Comparison of ENCODE assay signal across 20 cellular contexts in genomic region chr16:67676939-67677338, GRCh38. TPM values are rescaled to one million over a fixed set of nuclear protein-coding genes. Genes with fewer than 3 reads are reported as not detected.
DNase-seq lines count a peak whose midpoint lies in the region; ATAC-seq, FAIRE-seq and TF ChIP-seq lines count a peak whose summit lies in the region.
"Had no signal": no experiment of that assay in that cellular context is flagged by ENCODE, and none has a peak within 500 bp of the region (broad histone marks: within the 10 kb centered on the region; RNA-seq: fewer than 3 reads in every experiment).

No MANE protein-coding gene starts in this region.

- H3K4me1 ChIP-seq in liver (ENCODE audit: control insufficient read depth in 4 of 4, insufficient read depth in 4 of 4, low read length in 3 of 4): peaks cover 17 to 55% (median 47%) of the 10 kb centered on the region in 4 donors
- H3K4me1 ChIP-seq in HepG2 (ENCODE audit: insufficient read depth, low read length): 0 out of 2 replicates have a peak, but pooled peaks cover 5% of the 10 kb centered on the region
- H3K4me1 ChIP-seq in trophoblast cell (ENCODE audit: control insufficient read depth in 1 of 2, insufficient read depth in 2 of 2, low read length in 2 of 2): peaks cover 11 to 14% of the 10 kb centered on the region in 2 experiments
- H3K4me1 ChIP-seq in vagina: peaks cover 61% of the 10 kb centered on the region
- H3K4me1 ChIP-seq in CD4-positive, alpha-beta memory T cell (ENCODE audit: insufficient read depth, low read length): no peaks in the 10 kb centered on the region

- H3K36me3 Mint-ChIP-seq in CD4-positive, alpha-beta memory T cell: peaks cover 0 to 11% of the 10 kb centered on the region in 2 donors

- H2AFZ ChIP-seq in HepG2 (ENCODE audit: low read length) (no peak overlapping the region), trophoblast cell (ENCODE audit: insufficient read depth, low read length, poor library complexity) (no peak overlapping the region)

- no peaks in the 10 kb centered on the region for H3K9me3 ChIP-seq in liver (ENCODE audit: control insufficient read depth in 4 of 4, low read length in 3 of 4)
- no peaks in the 10 kb centered on the region for H3K9me3 ChIP-seq in HepG2 (ENCODE audit: low read length)
- H3K9me3 ChIP-seq in trophoblast cell (ENCODE audit: insufficient read depth, low read depth, low read length): no peaks in the 10 kb centered on the region
- H3K9me3 ChIP-seq in vagina: no peaks in the 10 kb centered on the region
- H3K9me3 ChIP-seq in CD4-positive, alpha-beta memory T cell (ENCODE audit: control insufficient read depth in 1 of 2, low read length in 2 of 2): no peaks in the 10 kb centered on the region
- H3K9me3 ChIP-seq: MG63 had no signal

- H3K4ac ChIP-seq in trophoblast cell (ENCODE audit: low read depth, low read length): no peak overlapping the region

- H4K8ac ChIP-seq in trophoblast cell (ENCODE audit: low read depth, low read length): no peak overlapping the region

- POLR2A ChIA-PET in HepG2 (lab: Yijun Ruan, JAX): no interaction called here
- POLR2A ChIA-PET in CD4-positive, alpha-beta memory T cell (lab: Charles Lee; ENCODE audit: partially characterized antibody): interaction anchor here (0.6 to 1.0 kb wide), 2 partner anchors 196 to 313 kb away, joined by 3 read pairs; partner anchors contain the start of gene ATP6V0D1

- H2AK5ac ChIP-seq in trophoblast cell (ENCODE audit: low read length): no peak overlapping the region

- no peak overlapping the region for H3K14ac ChIP-seq in trophoblast cell (ENCODE audit: low read length)

- peak overlapping the region in 2 of 7 donors; percentile 25 to 86 for H3K27ac Mint-ChIP-seq in CD4-positive, alpha-beta memory T cell

- CTCF ChIA-PET in HepG2 (lab: Yijun Ruan, JAX; ENCODE audit: low intra/inter-chr PET ratio, low total read pairs): no interaction called here
- CTCF ChIA-PET in CD4-positive, alpha-beta memory T cell (lab: Charles Lee; ENCODE audit: partially characterized antibody): interaction anchor here (1.0 to 2.2 kb wide), 3 partner anchors 129 to 155 kb away, joined by 4 to 6 read pairs (median 4); no protein-coding TSS in a partner anchor

- H3K4me3 ChIP-seq in liver (ENCODE audit: low read depth in 1 of 3, low read length in 3 of 3) (no peak overlapping the region), HepG2 (replicated peaks in 1 of 3; ENCODE audit: insufficient read depth in 1 of 3, low read depth in 2 of 3, low read length in 3 of 3) (no peak overlapping the region), trophoblast cell (ENCODE audit: low read depth, low read length) (no peak overlapping the region), vagina (no peak overlapping the region)
- H3K4me3 ChIP-seq in CD4-positive, alpha-beta memory T cell (ENCODE audit: low read length in 2 of 2): no peak overlapping the region
- H3K4me3 ChIP-seq: MG63 had no signal

- H4K12ac ChIP-seq in trophoblast cell (ENCODE audit: low read depth, low read length): no peak overlapping the region

- FAIRE-seq in HepG2 (lab: Jason Lieb, UNC): no peak
- FAIRE-seq: A204.1 had no signal

- no peak overlapping the region for H3K18ac ChIP-seq in trophoblast cell (ENCODE audit: low read length)

- H3K36me3 ChIP-seq in liver (ENCODE audit: control insufficient read depth in 4 of 4, insufficient read depth in 3 of 4, low read depth in 1 of 4, low read length in 3 of 4) (peaks cover 0 to 2% (median under 1%) of the 10 kb centered on the region in 4 donors), HepG2 (replicated peaks in 1 of 2; ENCODE audit: control insufficient read depth in 1 of 2, insufficient read depth in 2 of 2, low read length in 2 of 2) (peaks cover 3 to 8% of the 10 kb centered on the region in 2 experiments; a peak in 4 of 5 replicates), trophoblast cell (ENCODE audit: control insufficient read depth in 1 of 2, insufficient read depth in 2 of 2, low read length in 2 of 2) (peaks cover 16 to 24% of the 10 kb centered on the region in 2 experiments), vagina (peaks cover 0 to 11% of the 10 kb centered on the region in 2 donors)
- H3K36me3 ChIP-seq in CD4-positive, alpha-beta memory T cell (ENCODE audit: insufficient read depth, low read length): peaks cover 3% of the 10 kb centered on the region
- H3K36me3 ChIP-seq: MG63 had no signal

- no peaks in the 10 kb centered on the region for H3K9me3 Mint-ChIP-seq in CD4-positive, alpha-beta memory T cell

- TF ChIP-seq RAD21 in liver (IDR thresholded peaks at IDR 0.05) (no peak), HepG2 (CRISPR knock-in tag; IDR thresholded peaks at IDR 0.05) (no peak)

- TF ChIP-seq EP300 in HepG2 (IDR thresholded peaks at IDR 0.05; ENCODE audit: low read depth in 2 of 2, low read length in 2 of 2) (no peak), HepG2 (CRISPR knock-in tag; IDR thresholded peaks at IDR 0.05; ENCODE audit: borderline replicate concordance) (no peak)

- H3K4me3 Mint-ChIP-seq in CD4-positive, alpha-beta memory T cell: no peak overlapping the region

- no peak for ATAC-seq in HepG2

- H3K27ac ChIP-seq in liver (ENCODE audit: low read depth in 1 of 2, low read length in 2 of 2): peak overlapping the region; percentile 52 to 73
- H3K27ac ChIP-seq in HepG2 (ENCODE audit: extremely low read length, insufficient read depth, low read length): no peak overlapping the region
- H3K27ac ChIP-seq in epithelial cell of prostate: peak overlapping the region; percentile 61
- H3K27ac ChIP-seq in trophoblast cell (ENCODE audit: low read depth, low read length): peak overlapping the region; percentile 32
- H3K27ac ChIP-seq in vagina: peak overlapping the region; percentile 21
- H3K27ac ChIP-seq in CD4-positive, alpha-beta memory T cell (ENCODE audit: low read depth, low read length): no peak overlapping the region

- no peaks in the 10 kb centered on the region for H3K27me3 ChIP-seq in liver (ENCODE audit: control insufficient read depth in 4 of 4, insufficient read depth in 4 of 4, low read length in 3 of 4)
- H3K27me3 ChIP-seq in HepG2 (ENCODE audit: control insufficient read depth in 1 of 2, insufficient read depth in 2 of 2, low read length in 2 of 2): no peaks in the 10 kb centered on the region
- H3K27me3 ChIP-seq in trophoblast cell (ENCODE audit: insufficient read depth, low read length): no peaks in the 10 kb centered on the region
- H3K27me3 ChIP-seq in vagina: no peaks in the 10 kb centered on the region
- H3K27me3 ChIP-seq in CD4-positive, alpha-beta memory T cell (ENCODE audit: insufficient read depth, low read length): no peaks in the 10 kb centered on the region
- H3K27me3 ChIP-seq: MG63 had no signal

- intact Hi-C loops in HepG2 (cut with micrococcal nuclease; ENCODE audit: unreplicated experiment) (no loop called here), vagina (cut with DNase I) (no loop called here), posterior vena cava (cut with DNase I) (no loop called here)
- intact Hi-C loops in CD4-positive, alpha-beta memory T cell (cut with micrococcal nuclease): no loop called here

- DNase-seq in HepG2 (ENCODE audit: low spot score): no peak
- no peak for DNase-seq in epithelial cell of prostate (ENCODE audit: low read depth, low spot score)
- DNase-seq in trophoblast cell: no peak
- no peak for DNase-seq in vagina (ENCODE audit: extremely low spot score in 2 of 2)
- no peak for DNase-seq in CD4-positive, alpha-beta memory T cell
- DNase-seq in posterior vena cava (ENCODE audit: low spot score): no peak
- no peak for DNase-seq in effector CD4-positive, alpha-beta T cell
- DNase-seq: C1 segment of cervical spinal cord; COR-L47; DMS53; IMR-90; Karpas-422; MG63; NCI-H1092 treated with DMSO at 0.1 percent for 48 hours; NCI-H187; NCI-H226; NK-92 treated with Interleukin-12 subunit alpha and Interleukin-12 subunit beta, amount 100 ng/mL, for 24 hours; RPMI8226 had no signal

- no peak for TF ChIP-seq POLR2A in HepG2 (IDR thresholded peaks at IDR 0.05; ENCODE audit: insufficient read depth in 1 of 2, low read depth in 2 of 2, low read length in 2 of 2)
- TF ChIP-seq POLR2A in vagina (IDR thresholded peaks at IDR 0.05): no peak

- H2BK120ac ChIP-seq in trophoblast cell (ENCODE audit: insufficient read depth, low read length, poor library complexity): peak overlapping the region; percentile 74

- 64% methylated on average over 8 of the region's 8 CpGs for WGBS in liver
- 84% methylated on average over 8 of the region's 8 CpGs for WGBS in HepG2 (ENCODE audit: low lambda C conversion rate)
- WGBS in trophoblast cell (ENCODE audit: extremely low coverage, insufficient coverage, insufficient read length): no CpG with 5 or more reads among the region's 8 CpGs

- no peak overlapping the region for H3K23ac ChIP-seq in trophoblast cell (ENCODE audit: low read length)

- H4K91ac ChIP-seq in trophoblast cell (ENCODE audit: low read depth, low read length): peak overlapping the region; percentile 70

- BruUV-seq in HepG2 (replicated peaks; lab: Mats Ljungman, UMichigan): no TSS peak

- H2BK12ac ChIP-seq in trophoblast cell (ENCODE audit: low read length): no peak overlapping the region

- in situ Hi-C loops in HepG2 (cut with HindIII; ENCODE audit: extremely low pct_ligation_motif_present, low pct_unique_long_range_greater_than_20kb): no loop called here

- H3K79me2 ChIP-seq in HepG2 (ENCODE audit: insufficient read depth, low read length) (no peaks in the 10 kb centered on the region), trophoblast cell (ENCODE audit: control insufficient read depth, insufficient read depth, low read length, poor library complexity) (no peaks in the 10 kb centered on the region)

- peaks cover 3 to 12% (median 8%) of the 10 kb centered on the region in 4 donors for H3K4me1 Mint-ChIP-seq in CD4-positive, alpha-beta memory T cell

- TF ChIP-seq CTCF in liver (IDR thresholded peaks at IDR 0.05; ENCODE audit: low read depth, low read length, missing input control): no peak
- TF ChIP-seq CTCF in HepG2 (CRISPR knock-in tag; IDR thresholded peaks at IDR 0.05): no peak
- TF ChIP-seq CTCF in vagina (IDR thresholded peaks at IDR 0.05): no peak

- H2BK5ac ChIP-seq in trophoblast cell (ENCODE audit: low read depth, low read length, poor library complexity): no peak overlapping the region

- H3K9ac ChIP-seq in liver (ENCODE audit: low read depth in 1 of 2, low read length in 2 of 2) (no peak overlapping the region), HepG2 (ENCODE audit: insufficient read depth, low read depth, low read length) (no peak overlapping the region), trophoblast cell (ENCODE audit: low read length) (no peak overlapping the region)

- peaks cover 4% of the 10 kb centered on the region for H3K79me1 ChIP-seq in trophoblast cell (ENCODE audit: low read length)

- H3K4me2 ChIP-seq in HepG2 (ENCODE audit: low read depth, low read length) (no peak overlapping the region), trophoblast cell (ENCODE audit: low read length) (no peak overlapping the region)

- H3K27me3 Mint-ChIP-seq in CD4-positive, alpha-beta memory T cell: no peaks in the 10 kb centered on the region

- no peaks in the 10 kb centered on the region for H4K20me1 ChIP-seq in HepG2 (ENCODE audit: insufficient read depth, low read length)

RNA-seq across cellular contexts. Expression of gene C16orf86, which starts 10.3 kb away (rescaled TPM):
- 1 to 10 TPM; 1.2 to 1.9 TPM for total RNA-seq in liver
- polyA plus RNA-seq in liver: 1 to 10 TPM; 2.3 to 2.6 TPM
- 1.7 and 3.1 TPM in 2 replicates for total RNA-seq in HepG2 (2016; rRNA removed; fragmentation: Illumina TruSeq; extraction: Trizol)
- total RNA-seq in HepG2 (2016; cell fraction: cytosol; rRNA removed; fragmentation: Illumina TruSeq; extraction: Trizol; ENCODE audit: low read depth): 1.9 and 2.8 TPM in 2 replicates
- total RNA-seq in HepG2 (2016; cell fraction: insoluble cytoplasmic fraction; rRNA removed; fragmentation: Illumina TruSeq; extraction: Trizol): 2.1 and 4.2 TPM in 2 replicates
- total RNA-seq in HepG2 (2016; cell fraction: membrane; rRNA removed; fragmentation: Illumina TruSeq; extraction: Trizol): 2.2 and 3.5 TPM in 2 replicates
- 1.9 and 4.3 TPM in 2 replicates for total RNA-seq in HepG2 (2016; cell fraction: nucleus; rRNA removed; fragmentation: Illumina TruSeq; extraction: Trizol)
- 1.5 and 2.0 TPM in 2 replicates for polyA plus RNA-seq in HepG2 (2011; rRNA removed)
- 1.8 and 2.8 TPM in 2 replicates for polyA plus RNA-seq in HepG2 (2011; cell fraction: cytosol; rRNA removed)
- polyA plus RNA-seq in HepG2 (2011; cell fraction: nucleus; rRNA removed): 7.9 and 8.0 TPM in 2 replicates
- 1.3 and 1.7 TPM in 2 replicates for polyA plus RNA-seq in HepG2 (2012)
- polyA plus RNA-seq in HepG2 (2016; cell fraction: cytosol; fragmentation: Illumina TruSeq; extraction: Trizol; ENCODE audit: low read depth): 1.6 and 2.1 TPM in 2 replicates
- polyA plus RNA-seq in HepG2 (2016; cell fraction: insoluble cytoplasmic fraction; fragmentation: Illumina TruSeq; extraction: Trizol; ENCODE audit: low read depth): 2.2 and 3.1 TPM in 2 replicates
- polyA plus RNA-seq in HepG2 (2016; cell fraction: membrane; fragmentation: Illumina TruSeq; extraction: Trizol; ENCODE audit: low read depth): 2.3 and 2.5 TPM in 2 replicates
- polyA plus RNA-seq in HepG2 (2016; cell fraction: nucleus; fragmentation: Illumina TruSeq; extraction: Trizol; ENCODE audit: insufficient read depth, low read depth): 5.2 and 6.4 TPM in 2 replicates
- 0.12 and 1.3 TPM in 2 replicates for polyA minus RNA-seq in HepG2 (2011; rRNA and poly(A)+ RNA removed; ENCODE audit: low replicate concordance)
- 0.53 and 0.79 TPM in 2 replicates for polyA minus RNA-seq in HepG2 (2011; cell fraction: cytosol; rRNA and poly(A)+ RNA removed)
- 0.62 and 0.64 TPM in 2 replicates for polyA minus RNA-seq in HepG2 (2011; cell fraction: nucleus; rRNA and poly(A)+ RNA removed)
- 0.54 and 0.86 TPM in 2 replicates for polyA plus RNA-seq in trophoblast cell (2013)
- 10.3 TPM for total RNA-seq in vagina
- total RNA-seq in CD4-positive, alpha-beta memory T cell: 1 to 10 TPM; 2.9 to 3.6 TPM
- 1 to 10 TPM; 4.1 TPM for polyA plus RNA-seq in CD4-positive, alpha-beta memory T cell
- total RNA-seq in posterior vena cava: 1 to 10 TPM; 2.7 to 4.8 TPM

RNA-seq across cellular contexts. Expression of gene ENKD1, which starts 10.4 kb away (rescaled TPM):
- total RNA-seq in liver: 1 to 10 TPM; 3.0 to 7.8 TPM
- polyA plus RNA-seq in liver: 1 to 10 TPM; 2.6 to 6.5 TPM
- 20.8 and 21.4 TPM in 2 replicates for total RNA-seq in HepG2 (2016; rRNA removed; fragmentation: Illumina TruSeq; extraction: Trizol)
- 10.8 and 12.4 TPM in 2 replicates for total RNA-seq in HepG2 (2016; cell fraction: cytosol; rRNA removed; fragmentation: Illumina TruSeq; extraction: Trizol; ENCODE audit: low read depth)
- total RNA-seq in HepG2 (2016; cell fraction: insoluble cytoplasmic fraction; rRNA removed; fragmentation: Illumina TruSeq; extraction: Trizol): 17.9 and 24.2 TPM in 2 replicates
- total RNA-seq in HepG2 (2016; cell fraction: membrane; rRNA removed; fragmentation: Illumina TruSeq; extraction: Trizol): 17.6 and 19.5 TPM in 2 replicates
- total RNA-seq in HepG2 (2016; cell fraction: nucleus; rRNA removed; fragmentation: Illumina TruSeq; extraction: Trizol): 13.8 and 15.4 TPM in 2 replicates
- polyA plus RNA-seq in HepG2 (2011; rRNA removed): 10.8 and 12.2 TPM in 2 replicates
- 6.0 and 11.2 TPM in 2 replicates for polyA plus RNA-seq in HepG2 (2011; cell fraction: cytosol; rRNA removed)
- 29.2 and 37.2 TPM in 2 replicates for polyA plus RNA-seq in HepG2 (2011; cell fraction: nucleus; rRNA removed)
- polyA plus RNA-seq in HepG2 (2012): 9.4 and 12.3 TPM in 2 replicates
- polyA plus RNA-seq in HepG2 (2016; cell fraction: cytosol; fragmentation: Illumina TruSeq; extraction: Trizol; ENCODE audit: low read depth): 11.8 and 13.2 TPM in 2 replicates
- 18.0 and 18.5 TPM in 2 replicates for polyA plus RNA-seq in HepG2 (2016; cell fraction: insoluble cytoplasmic fraction; fragmentation: Illumina TruSeq; extraction: Trizol; ENCODE audit: low read depth)
- 9.5 and 15.3 TPM in 2 replicates for polyA plus RNA-seq in HepG2 (2016; cell fraction: membrane; fragmentation: Illumina TruSeq; extraction: Trizol; ENCODE audit: low read depth)
- 33.6 and 35.0 TPM in 2 replicates for polyA plus RNA-seq in HepG2 (2016; cell fraction: nucleus; fragmentation: Illumina TruSeq; extraction: Trizol; ENCODE audit: insufficient read depth, low read depth)
- 6.6 and 7.1 TPM in 2 replicates for polyA minus RNA-seq in HepG2 (2011; rRNA and poly(A)+ RNA removed; ENCODE audit: low replicate concordance)
- polyA minus RNA-seq in HepG2 (2011; cell fraction: cytosol; rRNA and poly(A)+ RNA removed): 4.5 and 7.8 TPM in 2 replicates
- 3.6 and 3.9 TPM in 2 replicates for polyA minus RNA-seq in HepG2 (2011; cell fraction: nucleus; rRNA and poly(A)+ RNA removed)
- 4.3 and 4.7 TPM in 2 replicates for polyA plus RNA-seq in trophoblast cell (2013)
- 14.7 TPM for total RNA-seq in vagina
- total RNA-seq in CD4-positive, alpha-beta memory T cell: 1 to 10 TPM; 6.7 to 7.7 TPM
- polyA plus RNA-seq in CD4-positive, alpha-beta memory T cell: 1 to 10 TPM; 1.1 to 2.4 TPM
- 10 to 100 TPM; 12.2 to 12.6 TPM for total RNA-seq in posterior vena cava

RNA-seq across cellular contexts. Expression of gene PARD6A, which starts 16.2 kb away (rescaled TPM):
- total RNA-seq in liver (1 to 10 TPM in 1 of 2 donors, under 1 TPM in 1; 0.42 to 1.4 TPM), HepG2 (2016; rRNA removed; fragmentation: Illumina TruSeq; extraction: Trizol) (3.0 and 4.3 TPM in 2 replicates), vagina (1.2 TPM), posterior vena cava (1 to 10 TPM; 2.9 to 4.6 TPM)
- polyA plus RNA-seq in liver (1 to 10 TPM; 2.2 to 2.4 TPM), HepG2 (2011; rRNA removed) (3.5 and 3.6 TPM in 2 replicates)
- 22.8 and 24.1 TPM in 2 replicates for total RNA-seq in HepG2 (2016; cell fraction: cytosol; rRNA removed; fragmentation: Illumina TruSeq; extraction: Trizol; ENCODE audit: low read depth)
- 2.5 and 4.0 TPM in 2 replicates for total RNA-seq in HepG2 (2016; cell fraction: insoluble cytoplasmic fraction; rRNA removed; fragmentation: Illumina TruSeq; extraction: Trizol)
- total RNA-seq in HepG2 (2016; cell fraction: membrane; rRNA removed; fragmentation: Illumina TruSeq; extraction: Trizol): 18.3 and 19.1 TPM in 2 replicates
- 1.6 and 2.2 TPM in 2 replicates for total RNA-seq in HepG2 (2016; cell fraction: nucleus; rRNA removed; fragmentation: Illumina TruSeq; extraction: Trizol)
- polyA plus RNA-seq in HepG2 (2011; cell fraction: cytosol; rRNA removed): 4.3 and 6.9 TPM in 2 replicates
- 2.8 and 3.0 TPM in 2 replicates for polyA plus RNA-seq in HepG2 (2011; cell fraction: nucleus; rRNA removed)
- polyA plus RNA-seq in HepG2 (2012): 1.3 and 2.2 TPM in 2 replicates
- polyA plus RNA-seq in HepG2 (2016; cell fraction: cytosol; fragmentation: Illumina TruSeq; extraction: Trizol; ENCODE audit: low read depth): 26.8 and 27.5 TPM in 2 replicates
- 2.2 and 3.0 TPM in 2 replicates for polyA plus RNA-seq in HepG2 (2016; cell fraction: insoluble cytoplasmic fraction; fragmentation: Illumina TruSeq; extraction: Trizol; ENCODE audit: low read depth)
- polyA plus RNA-seq in HepG2 (2016; cell fraction: membrane; fragmentation: Illumina TruSeq; extraction: Trizol; ENCODE audit: low read depth): 17.4 and 17.7 TPM in 2 replicates
- polyA plus RNA-seq in HepG2 (2016; cell fraction: nucleus; fragmentation: Illumina TruSeq; extraction: Trizol; ENCODE audit: insufficient read depth, low read depth): 1.5 and 2.9 TPM in 2 replicates
- 2.8 and 3.8 TPM in 2 replicates for polyA minus RNA-seq in HepG2 (2011; rRNA and poly(A)+ RNA removed; ENCODE audit: low replicate concordance)
- polyA minus RNA-seq in HepG2 (2011; cell fraction: cytosol; rRNA and poly(A)+ RNA removed): 0.79 and 2.1 TPM in 2 replicates
- 0.50 and 0.77 TPM in 2 replicates for polyA minus RNA-seq in HepG2 (2011; cell fraction: nucleus; rRNA and poly(A)+ RNA removed)
- 0.74 and 0.76 TPM in 2 replicates for polyA plus RNA-seq in trophoblast cell (2013)
- total RNA-seq in CD4-positive, alpha-beta memory T cell: 1 to 10 TPM; 7.4 to 8.8 TPM
- 10 to 100 TPM; 17.8 to 26.5 TPM for polyA plus RNA-seq in CD4-positive, alpha-beta memory T cell

RNA-seq across cellular contexts. Expression of gene ACD, which starts 16.9 kb away (rescaled TPM):
- total RNA-seq in liver: 1 to 10 TPM; 4.3 to 5.6 TPM
- 1 to 10 TPM; 4.7 to 5.6 TPM for polyA plus RNA-seq in liver
- total RNA-seq in HepG2 (2016; rRNA removed; fragmentation: Illumina TruSeq; extraction: Trizol): 26.1 and 32.6 TPM in 2 replicates
- 11.9 and 12.4 TPM in 2 replicates for total RNA-seq in HepG2 (2016; cell fraction: cytosol; rRNA removed; fragmentation: Illumina TruSeq; extraction: Trizol; ENCODE audit: low read depth)
- 22.4 and 31.8 TPM in 2 replicates for total RNA-seq in HepG2 (2016; cell fraction: insoluble cytoplasmic fraction; rRNA removed; fragmentation: Illumina TruSeq; extraction: Trizol)
- 20.9 and 24.1 TPM in 2 replicates for total RNA-seq in HepG2 (2016; cell fraction: membrane; rRNA removed; fragmentation: Illumina TruSeq; extraction: Trizol)
- 18.3 and 24.0 TPM in 2 replicates for total RNA-seq in HepG2 (2016; cell fraction: nucleus; rRNA removed; fragmentation: Illumina TruSeq; extraction: Trizol)
- 37.1 and 38.3 TPM in 2 replicates for polyA plus RNA-seq in HepG2 (2011; rRNA removed)
- polyA plus RNA-seq in HepG2 (2011; cell fraction: cytosol; rRNA removed): 15.3 and 28.8 TPM in 2 replicates
- polyA plus RNA-seq in HepG2 (2011; cell fraction: nucleus; rRNA removed): 82.8 and 84.5 TPM in 2 replicates
- polyA plus RNA-seq in HepG2 (2012): 28.9 and 29.0 TPM in 2 replicates
- polyA plus RNA-seq in HepG2 (2016; cell fraction: cytosol; fragmentation: Illumina TruSeq; extraction: Trizol; ENCODE audit: low read depth): 18.7 and 21.0 TPM in 2 replicates
- 30.7 and 42.2 TPM in 2 replicates for polyA plus RNA-seq in HepG2 (2016; cell fraction: insoluble cytoplasmic fraction; fragmentation: Illumina TruSeq; extraction: Trizol; ENCODE audit: low read depth)
- 29.3 and 29.6 TPM in 2 replicates for polyA plus RNA-seq in HepG2 (2016; cell fraction: membrane; fragmentation: Illumina TruSeq; extraction: Trizol; ENCODE audit: low read depth)
- polyA plus RNA-seq in HepG2 (2016; cell fraction: nucleus; fragmentation: Illumina TruSeq; extraction: Trizol; ENCODE audit: insufficient read depth, low read depth): 42.9 and 46.5 TPM in 2 replicates
- polyA minus RNA-seq in HepG2 (2011; rRNA and poly(A)+ RNA removed; ENCODE audit: low replicate concordance): 39.4 and 41.0 TPM in 2 replicates
- 18.9 and 21.7 TPM in 2 replicates for polyA minus RNA-seq in HepG2 (2011; cell fraction: cytosol; rRNA and poly(A)+ RNA removed)
- 18.6 and 22.8 TPM in 2 replicates for polyA minus RNA-seq in HepG2 (2011; cell fraction: nucleus; rRNA and poly(A)+ RNA removed)
- polyA plus RNA-seq in trophoblast cell (2013): 22.2 and 22.3 TPM in 2 replicates
- 38.8 TPM for total RNA-seq in vagina
- 10 to 100 TPM; 49.6 to 50.6 TPM for total RNA-seq in CD4-positive, alpha-beta memory T cell
- 10 to 100 TPM; 33.3 to 48.5 TPM for polyA plus RNA-seq in CD4-positive, alpha-beta memory T cell
- 10 to 100 TPM; 13.3 to 16.0 TPM for total RNA-seq in posterior vena cava

RNA-seq across cellular contexts. Expression of gene CARMIL2, which starts 32.0 kb away (rescaled TPM):
- total RNA-seq in liver: 1 to 10 TPM in 1 of 2 donors, under 1 TPM in 1; 0.51 to 1.3 TPM
- under 1 TPM in 1 of 2 donors, not detected in 1; 0.39 TPM for polyA plus RNA-seq in liver
- 0.91 and 1.3 TPM in 2 replicates for total RNA-seq in HepG2 (2016; rRNA removed; fragmentation: Illumina TruSeq; extraction: Trizol)
- 0.35 TPM in 1 of 2 replicates, not detected in the other for total RNA-seq in HepG2 (2016; cell fraction: cytosol; rRNA removed; fragmentation: Illumina TruSeq; extraction: Trizol; ENCODE audit: low read depth)
- total RNA-seq in HepG2 (2016; cell fraction: insoluble cytoplasmic fraction; rRNA removed; fragmentation: Illumina TruSeq; extraction: Trizol): 0.70 and 1.1 TPM in 2 replicates
- 0.53 and 0.79 TPM in 2 replicates for total RNA-seq in HepG2 (2016; cell fraction: membrane; rRNA removed; fragmentation: Illumina TruSeq; extraction: Trizol)
- 1.4 and 1.8 TPM in 2 replicates for total RNA-seq in HepG2 (2016; cell fraction: nucleus; rRNA removed; fragmentation: Illumina TruSeq; extraction: Trizol)
- 2.7 and 3.9 TPM in 2 replicates for polyA plus RNA-seq in HepG2 (2011; rRNA removed)
- 1.2 and 1.7 TPM in 2 replicates for polyA plus RNA-seq in HepG2 (2011; cell fraction: cytosol; rRNA removed)
- 44.9 and 54.0 TPM in 2 replicates for polyA plus RNA-seq in HepG2 (2011; cell fraction: nucleus; rRNA removed)
- polyA plus RNA-seq in HepG2 (2012): 3.5 and 5.1 TPM in 2 replicates
- 0.63 and 0.69 TPM in 2 replicates for polyA plus RNA-seq in HepG2 (2016; cell fraction: cytosol; fragmentation: Illumina TruSeq; extraction: Trizol; ENCODE audit: low read depth)
- 0.79 and 1.0 TPM in 2 replicates for polyA plus RNA-seq in HepG2 (2016; cell fraction: insoluble cytoplasmic fraction; fragmentation: Illumina TruSeq; extraction: Trizol; ENCODE audit: low read depth)
- polyA plus RNA-seq in HepG2 (2016; cell fraction: membrane; fragmentation: Illumina TruSeq; extraction: Trizol; ENCODE audit: low read depth): 0.58 and 0.64 TPM in 2 replicates
- polyA plus RNA-seq in HepG2 (2016; cell fraction: nucleus; fragmentation: Illumina TruSeq; extraction: Trizol; ENCODE audit: insufficient read depth, low read depth): 6.0 and 8.0 TPM in 2 replicates
- 0.23 and 5.9 TPM in 2 replicates for polyA minus RNA-seq in HepG2 (2011; rRNA and poly(A)+ RNA removed; ENCODE audit: low replicate concordance)
- 1.2 and 3.3 TPM in 2 replicates for polyA minus RNA-seq in HepG2 (2011; cell fraction: cytosol; rRNA and poly(A)+ RNA removed)
- polyA minus RNA-seq in HepG2 (2011; cell fraction: nucleus; rRNA and poly(A)+ RNA removed): 8.9 and 9.2 TPM in 2 replicates
- polyA plus RNA-seq in trophoblast cell (2013): 2.3 and 2.5 TPM in 2 replicates
- total RNA-seq in vagina: 5.6 TPM
- total RNA-seq in CD4-positive, alpha-beta memory T cell: 100 to 1,000 TPM; 194 to 195 TPM
- 10 to 100 TPM in 1 of 2 donors, 1 to 10 TPM in 1; 7.5 to 36.3 TPM for polyA plus RNA-seq in CD4-positive, alpha-beta memory T cell
- total RNA-seq in posterior vena cava: 1 to 10 TPM in 1 of 2 donors, under 1 TPM in 1; 0.67 to 1.8 TPM

Comparison
In these comparisons a context has a peak if more than half of its experiments do, and no peak if none do; other contexts are left out.
1. H3K27ac ChIP-seq: peak in liver (2 of 2), epithelial cell of prostate (single experiment), trophoblast cell (single experiment) and vagina (single experiment); none in HepG2 (single experiment) and CD4-positive, alpha-beta memory T cell (single experiment).